Comparison of ENCODE assay signal across 10 cellular contexts in genomic region chr5:145347026-145347616, GRCh38.
DNase-seq lines count a peak whose midpoint lies in the region; ATAC-seq and TF ChIP-seq lines count a peak whose summit lies in the region.
"Had no signal": no experiment of that assay in that cellular context is flagged by ENCODE, and none has a peak within 500 bp of the region (broad histone marks: within the 10 kb centered on the region; RNA-seq: fewer than 3 reads in every experiment).

No MANE protein-coding gene starts in this region.

- H3K4me1 ChIP-seq in HCT116 (ENCODE audit: control insufficient read depth in 1 of 2, insufficient read depth in 2 of 2, low read length in 2 of 2) (peaks cover 0 to under 1% of the 10 kb centered on the region in 2 experiments; a peak in 1 of 4 replicates), Panc1 (ENCODE audit: control insufficient read depth, insufficient read depth, low read length) (no peaks in the 10 kb centered on the region)
- H3K4me1 ChIP-seq in effector memory CD4-positive, alpha-beta T cell (ENCODE audit: control insufficient read depth, insufficient read depth, low read length, poor library complexity, severe bottlenecking): no peaks in the 10 kb centered on the region

- H3K36me3 ChIP-seq in HCT116 (ENCODE audit: control insufficient read depth in 1 of 2, insufficient read depth in 2 of 2, low read length in 2 of 2): no peaks in the 10 kb centered on the region
- H3K36me3 ChIP-seq in Panc1 (ENCODE audit: control insufficient read depth, insufficient read depth, low read length): no peaks in the 10 kb centered on the region
- H3K36me3 ChIP-seq in effector memory CD4-positive, alpha-beta T cell (ENCODE audit: control insufficient read depth, insufficient read depth, low read length): no peaks in the 10 kb centered on the region

- TF ChIP-seq POLR2A in HCT116 (IDR thresholded peaks at IDR 0.05; ENCODE audit: borderline replicate concordance, extremely low read depth, insufficient read depth, insufficient read length) (no peak), lower leg skin (IDR thresholded peaks at IDR 0.05) (no peak)

- H2AFZ ChIP-seq in HCT116 (ENCODE audit: low read depth, low read length, poor library complexity, severe bottlenecking): no peak overlapping the region

- CTCF ChIA-PET in HCT116 (lab: Charles Lee): interaction anchor here (0.7 to 1.4 kb wide), 6 partner anchors 15 to 1143 kb away, joined by 3 to 6 read pairs (median 3); no protein-coding TSS in a partner anchor
- CTCF ChIA-PET in Panc1 (lab: Charles Lee): no interaction called here

- no TSS peak for BruUV-seq in HCT116 (replicated peaks; lab: Mats Ljungman, UMichigan)
- BruUV-seq in Panc1 (replicated peaks; lab: Mats Ljungman, UMichigan): no TSS peak

- H4K20me1 ChIP-seq in HCT116 (ENCODE audit: insufficient read depth): no peaks in the 10 kb centered on the region

- TF ChIP-seq RAD21 in HCT116 (IDR thresholded peaks at IDR 0.05; ENCODE audit: low read depth): peak; percentile 60

- intact Hi-C loops in HCT116 (cut with micrococcal nuclease): loop anchor here (10.0 kb wide), 1 partner anchor 708 kb away; no protein-coding TSS in a partner anchor
- intact Hi-C loops in Panc1 (cut with micrococcal nuclease; ENCODE audit: unreplicated experiment): loop anchor here (5.0 kb wide), 1 partner anchor 1145 kb away; no protein-coding TSS in a partner anchor
- intact Hi-C loops in lower leg skin (cut with DNase I; ENCODE audit: low total_unique reads): loop anchor here (5.0 kb wide), 1 partner anchor 1580 kb away; no protein-coding TSS in a partner anchor

- no peaks in the 10 kb centered on the region for H3K79me2 ChIP-seq in HCT116 (ENCODE audit: insufficient read depth, low read length)

- DNase-seq in ELR (ENCODE audit: low read depth) (peak; percentile 76), HCT116 (ENCODE audit: low read depth, low spot score) (peak; percentile 23), Panc1 (ENCODE audit: low read depth, low spot score) (no peak), fibroblast of the conjunctiva (ENCODE audit: low read depth) (peak; percentile 48), lower leg skin (ENCODE audit: low spot score in 2 of 2) (no peak)
- no peak for DNase-seq in effector memory CD4-positive, alpha-beta T cell
- DNase-seq in central memory CD4-positive, alpha-beta T cell: no peak
- DNase-seq: naive B cell had no signal

- H3K9me3 ChIP-seq in HCT116 (ENCODE audit: control insufficient read depth in 1 of 2, insufficient read depth in 1 of 2, low read depth in 1 of 2, low read length in 2 of 2) (no peaks in the 10 kb centered on the region), Panc1 (ENCODE audit: control insufficient read depth, insufficient read depth, low read depth, low read length) (no peaks in the 10 kb centered on the region)
- no peaks in the 10 kb centered on the region for H3K9me3 ChIP-seq in effector memory CD4-positive, alpha-beta T cell (ENCODE audit: control insufficient read depth, low read length)

- POLR2A ChIA-PET in HCT116 (lab: Charles Lee) (no interaction called here), Panc1 (lab: Charles Lee) (no interaction called here)

- no peak overlapping the region for H3K4me2 ChIP-seq in HCT116 (ENCODE audit: low read length)

- ATAC-seq in HCT116 (peak; percentile 97), Panc1 (peak; percentile 82), HG02763 (IDR thresholded peaks at IDR 0.05; ENCODE audit: unreplicated experiment) (no peak)

- RAD21 ChIA-PET in HCT116 (lab: Charles Lee; ENCODE audit: low non-redundant PET in 1 of 2, low total read pairs in 2 of 2, uncharacterized antibody in 2 of 2, unreplicated experiment in 2 of 2): no interaction called here

- no peaks in the 10 kb centered on the region for H3K9me2 ChIP-seq in HCT116 (ENCODE audit: insufficient read depth)

- H3K4me3 ChIP-seq in HCT116 (replicated peaks in 1 of 2; ENCODE audit: low read depth in 1 of 2, low read length in 2 of 2): no peak overlapping the region
- H3K4me3 ChIP-seq in Panc1 (ENCODE audit: low read depth in 2 of 2, low read length in 2 of 2): no peak overlapping the region
- no peak overlapping the region for H3K4me3 ChIP-seq in lower leg skin (ENCODE audit: low read depth, poor library complexity, severe bottlenecking)
- no peak overlapping the region for H3K4me3 ChIP-seq in effector memory CD4-positive, alpha-beta T cell (ENCODE audit: insufficient read depth, low read depth, low read length, poor library complexity, severe bottlenecking)
- H3K4me3 ChIP-seq: SK-N-MC had no signal

- H3K27ac ChIP-seq in HCT116 (ENCODE audit: low read depth, low read length): no peak overlapping the region
- H3K27ac ChIP-seq in Panc1 (ENCODE audit: low read length): no peak overlapping the region
- H3K27ac ChIP-seq in effector memory CD4-positive, alpha-beta T cell (ENCODE audit: insufficient read depth, low read length, poor library complexity, severe bottlenecking): no peak overlapping the region
- H3K27ac ChIP-seq: SK-N-MC had no signal

- in situ Hi-C loops in Panc1 (cut with HindIII; ENCODE audit: low pct_unique_long_range_greater_than_20kb, low sequenced_read_pairs): no loop called here

- TF ChIP-seq CTCF in HCT116 (IDR thresholded peaks at IDR 0.05 in 2 of 3, conservative IDR thresholded peaks at IDR 0.05 in 1 of 3; ENCODE audit: borderline replicate concordance in 1 of 3, insufficient read depth in 1 of 3, low read depth in 2 of 3, low read length in 2 of 3) (peak; percentile 37 to 73 (median 63); a peak in 5 of 6 replicates), Panc1 (IDR thresholded peaks at IDR 0.05) (peak; percentile 74), lower leg skin (IDR thresholded peaks at IDR 0.05) (no peak)

- WGBS in lower leg skin, 2 donors: 57 to 59% methylated on average over 4 of the region's 4 CpGs

- H3K27me3 ChIP-seq in HCT116 (ENCODE audit: insufficient read depth, low read length) (no peaks in the 10 kb centered on the region), Panc1 (ENCODE audit: control insufficient read depth, insufficient read depth, low read length) (no peaks in the 10 kb centered on the region)
- no peaks in the 10 kb centered on the region for H3K27me3 ChIP-seq in effector memory CD4-positive, alpha-beta T cell (replicated peaks; ENCODE audit: control insufficient read depth, insufficient read depth, low read length, poor library complexity, severe bottlenecking)

- no peak overlapping the region for H3K9ac ChIP-seq in HCT116 (ENCODE audit: low read length)

TF ChIP-seq in HCT116, 20 proteins besides CTCF, POLR2A, EP300 and RAD21:
- TF ChIP-seq ZNF274 (IDR thresholded peaks at IDR 0.05; ENCODE audit: low read depth, low read length) (no peak), YY1 (IDR thresholded peaks at IDR 0.05; ENCODE audit: extremely low read depth, insufficient replicate concordance, low read depth, low read length) (peak; percentile 18), MAX (IDR thresholded peaks at IDR 0.05) (no peak)

Comparison
In these comparisons a context has a peak if more than half of its experiments do, and no peak if none do; other contexts are left out.
1. DNase-seq: peak in ELR (single experiment), HCT116 (single experiment) and fibroblast of the conjunctiva (single experiment); none in Panc1 (single experiment), lower leg skin (0 of 2), effector memory CD4-positive, alpha-beta T cell (0 of 3) and central memory CD4-positive, alpha-beta T cell (single experiment).
2. CTCF ChIP-seq: peak in HCT116 (3 of 3) and Panc1 (single experiment); none in lower leg skin (0 of 3).